ENCODE assay signal across 1 cellular context in the genomic region with DNA sequence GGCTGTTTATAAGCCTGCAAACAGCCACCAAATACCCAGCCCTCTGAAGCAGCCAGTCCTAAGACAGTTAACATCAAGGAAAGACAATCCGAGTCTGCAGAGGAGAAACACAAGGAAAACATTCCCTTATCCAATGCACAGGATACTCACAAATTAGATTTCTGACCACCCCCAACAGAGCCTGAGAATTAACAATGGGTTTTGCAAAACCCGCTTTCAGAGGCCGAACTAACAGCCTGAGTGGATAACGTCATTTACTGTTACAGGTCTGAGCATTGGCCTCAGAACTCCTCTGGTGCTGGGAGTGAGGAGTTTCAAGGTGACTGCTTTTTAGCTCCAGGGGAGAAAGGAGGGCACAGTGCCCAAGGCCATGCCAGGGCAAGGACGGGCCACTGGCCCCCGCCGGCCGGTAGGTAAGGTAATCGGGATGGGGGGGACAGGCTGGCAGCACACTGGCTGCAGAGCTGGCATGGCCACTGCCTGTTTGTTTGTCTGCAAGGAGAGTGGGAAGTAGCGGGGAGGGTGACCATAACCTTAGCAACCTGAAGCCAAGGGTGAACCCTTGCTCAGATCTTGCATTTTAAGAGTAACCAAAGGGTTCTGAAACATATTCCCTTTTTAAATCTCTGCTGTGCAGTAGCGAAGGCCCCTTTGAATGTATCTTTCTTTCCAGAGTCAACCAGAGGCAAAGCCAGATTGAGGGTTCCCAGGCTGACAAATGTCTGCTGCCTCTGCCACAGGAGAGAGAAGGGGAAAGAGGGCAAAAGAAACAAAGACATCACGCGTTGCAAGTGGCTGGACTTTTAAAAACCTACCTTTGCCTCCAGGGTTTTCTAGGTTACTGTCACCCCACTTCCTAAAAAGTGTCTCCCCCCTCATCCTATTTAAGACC.
TF ChIP-seq lines count a peak whose summit lies in the region.

No MANE protein-coding gene starts in this region.

TF ChIP-seq in HepG2, 621 proteins besides CTCF, POLR2A, EP300 and RAD21 (continued from another document and continues in another):
- TF ChIP-seq ZNF891 (CRISPR knock-in tag; IDR thresholded peaks at IDR 0.05), result 0 out of 2 replicates have a peak, but pooled peaks have one; percentile 73
- TF ChIP-seq ZNF251 (CRISPR knock-in tag; IDR thresholded peaks at IDR 0.05), result no peak
- 0 out of 2 replicates have a peak, but pooled peaks have one; percentile 39 for TF ChIP-seq TP53 (CRISPR knock-in tag; conservative IDR thresholded peaks at IDR 0.05)
- TF ChIP-seq HOXA7 (CRISPR knock-in tag; IDR thresholded peaks at IDR 0.05), result no peak
- TF ChIP-seq, protein P1, sequence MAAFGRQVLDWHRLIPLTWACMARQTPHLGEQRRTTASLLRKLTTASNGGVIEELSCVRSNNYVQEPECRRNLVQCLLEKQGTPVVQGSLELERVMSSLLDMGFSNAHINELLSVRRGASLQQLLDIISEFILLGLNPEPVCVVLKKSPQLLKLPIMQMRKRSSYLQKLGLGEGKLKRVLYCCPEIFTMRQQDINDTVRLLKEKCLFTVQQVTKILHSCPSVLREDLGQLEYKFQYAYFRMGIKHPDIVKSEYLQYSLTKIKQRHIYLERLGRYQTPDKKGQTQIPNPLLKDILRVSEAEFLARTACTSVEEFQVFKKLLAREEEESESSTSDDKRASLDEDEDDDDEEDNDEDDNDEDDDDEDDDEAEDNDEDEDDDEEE (CRISPR knock-in tag; IDR thresholded peaks at IDR 0.05), result peak; percentile 67
- TF ChIP-seq NFIB (CRISPR knock-in tag; IDR thresholded peaks at IDR 0.05; ENCODE audit: borderline replicate concordance), result no peak
- TF ChIP-seq HDAC1 (CRISPR knock-in tag; IDR thresholded peaks at IDR 0.05), result 0 out of 2 replicates have a peak, but pooled peaks have one; percentile 23
- TF ChIP-seq YY1 (IDR thresholded peaks at IDR 0.05; ENCODE audit: insufficient read depth, insufficient replicate concordance, low read depth, low read length), result peak; percentile 43
- 0 out of 2 replicates have a peak, but pooled peaks have one; percentile 44 for TF ChIP-seq RXRA (CRISPR knock-in tag; IDR thresholded peaks at IDR 0.05)
- TF ChIP-seq THYN1 (CRISPR knock-in tag; IDR thresholded peaks at IDR 0.05; ENCODE audit: borderline replicate concordance, low read depth), result no peak
- no peak for TF ChIP-seq ZNF629 (CRISPR knock-in tag; conservative IDR thresholded peaks at IDR 0.05)
- TF ChIP-seq, protein P2, sequence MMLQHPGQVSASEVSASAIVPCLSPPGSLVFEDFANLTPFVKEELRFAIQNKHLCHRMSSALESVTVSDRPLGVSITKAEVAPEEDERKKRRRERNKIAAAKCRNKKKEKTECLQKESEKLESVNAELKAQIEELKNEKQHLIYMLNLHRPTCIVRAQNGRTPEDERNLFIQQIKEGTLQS (CRISPR knock-in tag; IDR thresholded peaks at IDR 0.05), result no peak
- peak; percentile 28; the same call in 1 of the 2 replicates for TF ChIP-seq KLF6 (CRISPR knock-in tag; IDR thresholded peaks at IDR 0.05)
- TF ChIP-seq, protein P3, sequence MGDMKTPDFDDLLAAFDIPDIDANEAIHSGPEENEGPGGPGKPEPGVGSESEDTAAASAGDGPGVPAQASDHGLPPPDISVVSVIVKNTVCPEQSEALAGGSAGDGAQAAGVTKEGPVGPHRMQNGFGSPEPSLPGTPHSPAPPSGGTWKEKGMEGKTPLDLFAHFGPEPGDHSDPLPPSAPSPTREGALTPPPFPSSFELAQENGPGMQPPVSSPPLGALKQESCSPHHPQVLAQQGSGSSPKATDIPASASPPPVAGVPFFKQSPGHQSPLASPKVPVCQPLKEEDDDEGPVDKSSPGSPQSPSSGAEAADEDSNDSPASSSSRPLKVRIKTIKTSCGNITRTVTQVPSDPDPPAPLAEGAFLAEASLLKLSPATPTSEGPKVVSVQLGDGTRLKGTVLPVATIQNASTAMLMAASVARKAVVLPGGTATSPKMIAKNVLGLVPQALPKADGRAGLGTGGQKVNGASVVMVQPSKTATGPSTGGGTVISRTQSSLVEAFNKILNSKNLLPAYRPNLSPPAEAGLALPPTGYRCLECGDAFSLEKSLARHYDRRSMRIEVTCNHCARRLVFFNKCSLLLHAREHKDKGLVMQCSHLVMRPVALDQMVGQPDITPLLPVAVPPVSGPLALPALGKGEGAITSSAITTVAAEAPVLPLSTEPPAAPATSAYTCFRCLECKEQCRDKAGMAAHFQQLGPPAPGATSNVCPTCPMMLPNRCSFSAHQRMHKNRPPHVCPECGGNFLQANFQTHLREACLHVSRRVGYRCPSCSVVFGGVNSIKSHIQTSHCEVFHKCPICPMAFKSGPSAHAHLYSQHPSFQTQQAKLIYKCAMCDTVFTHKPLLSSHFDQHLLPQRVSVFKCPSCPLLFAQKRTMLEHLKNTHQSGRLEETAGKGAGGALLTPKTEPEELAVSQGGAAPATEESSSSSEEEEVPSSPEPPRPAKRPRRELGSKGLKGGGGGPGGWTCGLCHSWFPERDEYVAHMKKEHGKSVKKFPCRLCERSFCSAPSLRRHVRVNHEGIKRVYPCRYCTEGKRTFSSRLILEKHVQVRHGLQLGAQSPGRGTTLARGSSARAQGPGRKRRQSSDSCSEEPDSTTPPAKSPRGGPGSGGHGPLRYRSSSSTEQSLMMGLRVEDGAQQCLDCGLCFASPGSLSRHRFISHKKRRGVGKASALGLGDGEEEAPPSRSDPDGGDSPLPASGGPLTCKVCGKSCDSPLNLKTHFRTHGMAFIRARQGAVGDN (CRISPR knock-in tag; IDR thresholded peaks at IDR 0.05), result peak; percentile 92
- TF ChIP-seq, protein P4, sequence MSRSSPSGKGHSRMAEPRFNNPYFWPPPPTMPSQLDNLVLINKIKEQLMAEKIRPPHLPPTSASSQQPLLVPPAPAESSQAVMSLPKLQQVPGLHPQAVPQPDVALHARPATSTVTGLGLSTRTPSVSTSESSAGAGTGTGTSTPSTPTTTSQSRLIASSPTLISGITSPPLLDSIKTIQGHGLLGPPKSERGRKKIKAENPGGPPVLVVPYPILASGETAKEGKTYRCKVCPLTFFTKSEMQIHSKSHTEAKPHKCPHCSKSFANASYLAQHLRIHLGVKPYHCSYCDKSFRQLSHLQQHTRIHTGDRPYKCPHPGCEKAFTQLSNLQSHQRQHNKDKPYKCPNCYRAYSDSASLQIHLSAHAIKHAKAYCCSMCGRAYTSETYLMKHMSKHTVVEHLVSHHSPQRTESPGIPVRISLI (CRISPR knock-in tag; IDR thresholded peaks at IDR 0.05; ENCODE audit: borderline replicate concordance), result 0 out of 2 replicates have a peak, but pooled peaks have one; percentile 5
- peak; percentile 31; the same call in 1 of the 2 replicates for TF ChIP-seq ZSCAN20 (CRISPR knock-in tag; IDR thresholded peaks at IDR 0.05; ENCODE audit: borderline replicate concordance)
- TF ChIP-seq, protein P5, sequence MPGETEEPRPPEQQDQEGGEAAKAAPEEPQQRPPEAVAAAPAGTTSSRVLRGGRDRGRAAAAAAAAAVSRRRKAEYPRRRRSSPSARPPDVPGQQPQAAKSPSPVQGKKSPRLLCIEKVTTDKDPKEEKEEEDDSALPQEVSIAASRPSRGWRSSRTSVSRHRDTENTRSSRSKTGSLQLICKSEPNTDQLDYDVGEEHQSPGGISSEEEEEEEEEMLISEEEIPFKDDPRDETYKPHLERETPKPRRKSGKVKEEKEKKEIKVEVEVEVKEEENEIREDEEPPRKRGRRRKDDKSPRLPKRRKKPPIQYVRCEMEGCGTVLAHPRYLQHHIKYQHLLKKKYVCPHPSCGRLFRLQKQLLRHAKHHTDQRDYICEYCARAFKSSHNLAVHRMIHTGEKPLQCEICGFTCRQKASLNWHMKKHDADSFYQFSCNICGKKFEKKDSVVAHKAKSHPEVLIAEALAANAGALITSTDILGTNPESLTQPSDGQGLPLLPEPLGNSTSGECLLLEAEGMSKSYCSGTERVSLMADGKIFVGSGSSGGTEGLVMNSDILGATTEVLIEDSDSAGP (CRISPR knock-in tag; IDR thresholded peaks at IDR 0.05; ENCODE audit: borderline replicate concordance), result peak; percentile 71; the same call in 1 of the 2 replicates
- TF ChIP-seq ZNF510 (CRISPR knock-in tag; IDR thresholded peaks at IDR 0.05; ENCODE audit: low read depth), result no peak
- peak; percentile 37; the same call in 1 of the 2 replicates for TF ChIP-seq TARDBP (CRISPR knock-in tag; IDR thresholded peaks at IDR 0.05)
- TF ChIP-seq ZFP90 (CRISPR knock-in tag; IDR thresholded peaks at IDR 0.05; ENCODE audit: borderline replicate concordance), result peak; percentile 58; the same call in 1 of the 2 replicates
- TF ChIP-seq ZBTB20 (CRISPR knock-in tag; IDR thresholded peaks at IDR 0.05; ENCODE audit: borderline replicate concordance, low read depth), result 0 out of 2 replicates have a peak, but pooled peaks have one; percentile 13
- no peak for TF ChIP-seq ZNF354B (CRISPR knock-in tag; IDR thresholded peaks at IDR 0.05)
- TF ChIP-seq, protein P6, sequence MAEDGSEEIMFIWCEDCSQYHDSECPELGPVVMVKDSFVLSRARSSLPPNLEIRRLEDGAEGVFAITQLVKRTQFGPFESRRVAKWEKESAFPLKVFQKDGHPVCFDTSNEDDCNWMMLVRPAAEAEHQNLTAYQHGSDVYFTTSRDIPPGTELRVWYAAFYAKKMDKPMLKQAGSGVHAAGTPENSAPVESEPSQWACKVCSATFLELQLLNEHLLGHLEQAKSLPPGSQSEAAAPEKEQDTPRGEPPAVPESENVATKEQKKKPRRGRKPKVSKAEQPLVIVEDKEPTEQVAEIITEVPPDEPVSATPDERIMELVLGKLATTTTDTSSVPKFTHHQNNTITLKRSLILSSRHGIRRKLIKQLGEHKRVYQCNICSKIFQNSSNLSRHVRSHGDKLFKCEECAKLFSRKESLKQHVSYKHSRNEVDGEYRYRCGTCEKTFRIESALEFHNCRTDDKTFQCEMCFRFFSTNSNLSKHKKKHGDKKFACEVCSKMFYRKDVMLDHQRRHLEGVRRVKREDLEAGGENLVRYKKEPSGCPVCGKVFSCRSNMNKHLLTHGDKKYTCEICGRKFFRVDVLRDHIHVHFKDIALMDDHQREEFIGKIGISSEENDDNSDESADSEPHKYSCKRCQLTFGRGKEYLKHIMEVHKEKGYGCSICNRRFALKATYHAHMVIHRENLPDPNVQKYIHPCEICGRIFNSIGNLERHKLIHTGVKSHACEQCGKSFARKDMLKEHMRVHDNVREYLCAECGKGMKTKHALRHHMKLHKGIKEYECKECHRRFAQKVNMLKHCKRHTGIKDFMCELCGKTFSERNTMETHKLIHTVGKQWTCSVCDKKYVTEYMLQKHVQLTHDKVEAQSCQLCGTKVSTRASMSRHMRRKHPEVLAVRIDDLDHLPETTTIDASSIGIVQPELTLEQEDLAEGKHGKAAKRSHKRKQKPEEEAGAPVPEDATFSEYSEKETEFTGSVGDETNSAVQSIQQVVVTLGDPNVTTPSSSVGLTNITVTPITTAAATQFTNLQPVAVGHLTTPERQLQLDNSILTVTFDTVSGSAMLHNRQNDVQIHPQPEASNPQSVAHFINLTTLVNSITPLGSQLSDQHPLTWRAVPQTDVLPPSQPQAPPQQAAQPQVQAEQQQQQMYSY (CRISPR knock-in tag; IDR thresholded peaks at IDR 0.05), result 0 out of 2 replicates have a peak, but pooled peaks have one; percentile 27
- TF ChIP-seq ZNF776 (CRISPR knock-in tag; IDR thresholded peaks at IDR 0.05), result peak; percentile 55; the same call in 1 of the 2 replicates
- TF ChIP-seq, protein P7, sequence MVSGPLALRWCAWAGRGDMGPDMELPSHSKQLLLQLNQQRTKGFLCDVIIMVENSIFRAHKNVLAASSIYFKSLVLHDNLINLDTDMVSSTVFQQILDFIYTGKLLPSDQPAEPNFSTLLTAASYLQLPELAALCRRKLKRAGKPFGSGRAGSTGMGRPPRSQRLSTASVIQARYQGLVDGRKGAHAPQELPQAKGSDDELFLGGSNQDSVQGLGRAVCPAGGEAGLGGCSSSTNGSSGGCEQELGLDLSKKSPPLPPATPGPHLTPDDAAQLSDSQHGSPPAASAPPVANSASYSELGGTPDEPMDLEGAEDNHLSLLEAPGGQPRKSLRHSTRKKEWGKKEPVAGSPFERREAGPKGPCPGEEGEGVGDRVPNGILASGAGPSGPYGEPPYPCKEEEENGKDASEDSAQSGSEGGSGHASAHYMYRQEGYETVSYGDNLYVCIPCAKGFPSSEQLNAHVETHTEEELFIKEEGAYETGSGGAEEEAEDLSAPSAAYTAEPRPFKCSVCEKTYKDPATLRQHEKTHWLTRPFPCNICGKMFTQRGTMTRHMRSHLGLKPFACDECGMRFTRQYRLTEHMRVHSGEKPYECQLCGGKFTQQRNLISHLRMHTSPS (CRISPR knock-in tag; IDR thresholded peaks at IDR 0.05; ENCODE audit: low read depth), result peak; percentile 94
- peak; percentile 48; the same call in 1 of the 2 replicates for TF ChIP-seq SPEN (CRISPR knock-in tag; IDR thresholded peaks at IDR 0.05; ENCODE audit: low read depth)
- 0 out of 2 replicates have a peak, but pooled peaks have one; percentile 58 for TF ChIP-seq GFI1 (CRISPR knock-in tag; IDR thresholded peaks at IDR 0.05; ENCODE audit: borderline replicate concordance)
- 0 out of 2 replicates have a peak, but pooled peaks have one; percentile 13 for TF ChIP-seq ISL2 (CRISPR knock-in tag; IDR thresholded peaks at IDR 0.05)
- TF ChIP-seq ZNF263 (CRISPR knock-in tag; IDR thresholded peaks at IDR 0.05), result 0 out of 2 replicates have a peak, but pooled peaks have one; percentile 6
- TF ChIP-seq HDAC2 (CRISPR knock-in tag; IDR thresholded peaks at IDR 0.05), result peak; percentile 21; the same call in 1 of the 2 replicates
- peak; percentile 5 for TF ChIP-seq TEAD3 (CRISPR knock-in tag; optimal IDR thresholded peaks at IDR 0.05; ENCODE audit: borderline replicate concordance)
- TF ChIP-seq ZFP37 (CRISPR knock-in tag; IDR thresholded peaks at IDR 0.05; ENCODE audit: borderline replicate concordance), result 0 out of 2 replicates have a peak, but pooled peaks have one; percentile 31
- TF ChIP-seq KDM5B (CRISPR knock-in tag; IDR thresholded peaks at IDR 0.05; ENCODE audit: borderline replicate concordance), result peak; percentile 89
- TF ChIP-seq ZNF572 (CRISPR knock-in tag; IDR thresholded peaks at IDR 0.05), result peak; percentile 83; the same call in 1 of the 2 replicates
- TF ChIP-seq BORCS8-MEF2B (CRISPR knock-in tag; IDR thresholded peaks at IDR 0.05), result peak; percentile 82; the same call in 1 of the 2 replicates
- TF ChIP-seq MTA1 (CRISPR knock-in tag; IDR thresholded peaks at IDR 0.05; ENCODE audit: borderline replicate concordance), result peak; percentile 24; the same call in 1 of the 2 replicates
- no peak for TF ChIP-seq ZNF136 (CRISPR knock-in tag; IDR thresholded peaks at IDR 0.05; ENCODE audit: low read depth)
- 0 out of 2 replicates have a peak, but pooled peaks have one; percentile 17 for TF ChIP-seq MEIS2 (CRISPR knock-in tag; IDR thresholded peaks at IDR 0.05)
- TF ChIP-seq HNF4A (CRISPR knock-in tag; IDR thresholded peaks at IDR 0.05), result 0 out of 2 replicates have a peak, but pooled peaks have one; percentile 15
- TF ChIP-seq, protein P8, sequence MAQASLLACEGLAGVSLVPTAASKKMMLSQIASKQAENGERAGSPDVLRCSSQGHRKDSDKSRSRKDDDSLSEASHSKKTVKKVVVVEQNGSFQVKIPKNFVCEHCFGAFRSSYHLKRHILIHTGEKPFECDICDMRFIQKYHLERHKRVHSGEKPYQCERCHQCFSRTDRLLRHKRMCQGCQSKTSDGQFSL (CRISPR knock-in tag; IDR thresholded peaks at IDR 0.05), result peak; percentile 78; the same call in 1 of the 2 replicates
- TF ChIP-seq ZNF768 (CRISPR knock-in tag; IDR thresholded peaks at IDR 0.05), result peak; percentile 53; the same call in 1 of the 2 replicates
